Comparison of ENCODE assay signal across 17 cellular contexts in the genomic region with DNA sequence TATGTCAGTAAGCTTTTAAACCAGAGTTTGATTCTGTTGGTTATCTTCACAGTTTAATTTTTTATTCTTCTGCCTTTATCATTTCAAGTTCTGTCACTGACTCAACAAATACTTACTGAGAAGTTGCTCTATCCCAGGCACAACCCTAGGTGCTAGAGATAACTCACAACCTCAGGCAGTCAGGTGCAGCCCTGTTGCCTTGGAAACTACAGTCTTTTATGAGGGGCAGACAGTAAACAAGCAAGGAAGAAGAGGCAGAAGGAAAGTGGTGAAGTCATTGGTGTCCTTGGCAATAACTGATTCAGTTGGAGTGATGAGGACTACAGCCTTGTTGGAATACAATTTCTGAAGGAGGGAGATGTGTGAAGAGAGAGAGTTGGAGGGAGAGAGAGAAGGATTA.
"Had no signal": no experiment of that assay in that cellular context is flagged by ENCODE, and none has a peak within 500 bp of the region (broad histone marks: within the 10 kb centered on the region; RNA-seq: fewer than 3 reads in every experiment).

No MANE protein-coding gene starts in this region.

- H3K27me3 ChIP-seq: esophagus muscularis mucosa, upper lobe of left lung had no signal

- ATAC-seq: left cardiac atrium, mucosa of descending colon, right cardiac atrium had no signal

- H3K36me3 ChIP-seq: esophagus muscularis mucosa, thoracic aorta, upper lobe of left lung had no signal

- DNase-seq: activated CD4-positive, alpha-beta memory T cell treated with anti-CD3 and anti-CD28 coated beads for 36 hours; activated CD4-positive, alpha-beta T cell treated with anti-CD3 and anti-CD28 coated beads for 48 hours; activated naive CD4-positive, alpha-beta T cell treated with Interleukin-2 at 50 U/mL for 16 hours; activated naive CD8-positive, alpha-beta T cell treated with anti-CD3 and anti-CD28 coated beads for 36 hours; activated T-cell treated with anti-CD3 and anti-CD28 coated beads, Interleukin-2, amount 50 U/mL, for 48 hours; effector memory CD4-positive, alpha-beta T cell; glutamatergic neuron; hippocampal formation; left cardiac atrium; mucosa of descending colon; nephron progenitor cell; right cardiac atrium; stimulated activated CD4-positive, alpha-beta T cell treated with anti-CD3 and anti-CD28 coated beads, Interleukin-4, amount 100 ng/mL, for 24 hours; stimulated activated naive CD4-positive, alpha-beta T cell treated with Interleukin-2 at 50 U/mL for 16 hours; upper lobe of left lung had no signal

- H3K4me3 ChIP-seq: esophagus muscularis mucosa, mucosa of descending colon, thoracic aorta, upper lobe of left lung had no signal
